ENCODE assay signal across 8 cellular contexts in the genomic region with DNA sequence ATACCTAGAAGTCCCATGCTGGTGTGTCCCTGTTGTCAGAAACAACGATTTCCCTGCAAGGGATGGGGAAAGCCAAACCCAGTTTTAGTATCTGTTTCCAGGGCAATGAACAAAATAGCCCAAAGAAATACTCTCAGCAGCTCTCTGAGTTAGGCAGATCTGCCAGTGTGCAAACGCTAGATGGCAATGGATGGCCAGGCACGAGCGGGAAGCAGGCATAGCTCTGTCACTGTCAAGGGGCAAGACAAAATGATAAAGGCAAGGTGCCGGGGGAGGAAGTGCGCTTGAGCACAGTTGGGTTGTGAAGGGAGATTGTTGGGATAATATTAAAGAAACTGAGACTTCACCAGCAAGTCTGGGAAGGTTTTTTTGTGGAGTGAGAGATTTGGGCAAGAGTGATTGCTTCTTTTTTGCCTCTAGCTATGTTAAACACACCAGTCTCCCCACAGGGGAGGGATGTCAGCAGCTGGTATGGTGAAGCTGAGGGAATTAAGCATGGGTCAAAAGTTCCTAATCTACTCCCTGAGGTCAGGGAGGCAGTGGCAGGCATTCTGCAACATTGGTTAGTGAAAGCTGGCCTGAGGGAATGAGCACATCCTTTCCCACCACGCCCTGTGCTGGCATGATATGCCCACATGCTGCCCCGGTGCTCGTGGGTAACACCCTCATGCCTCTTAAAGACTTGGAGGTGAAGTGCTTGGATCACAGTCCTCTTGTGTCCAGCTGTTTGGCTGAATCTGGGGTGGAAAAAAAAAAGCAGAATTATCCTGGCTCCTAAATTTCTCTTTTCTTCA.
DNase-seq lines count a peak whose midpoint lies in the region; ATAC-seq and TF ChIP-seq lines count a peak whose summit lies in the region.

No MANE protein-coding gene starts in this region.

- no peaks in the 10 kb centered on the region for H3K9me3 ChIP-seq in heart left ventricle
- no peaks in the 10 kb centered on the region for H3K9me3 ChIP-seq in upper lobe of left lung
- no peaks in the 10 kb centered on the region for H3K9me3 ChIP-seq in tibial nerve

- intact Hi-C loops in heart left ventricle (cut with DNase I): loop anchor here in 4 of 10 donors (10.0 kb wide), 1 partner anchor 769 kb away; no protein-coding TSS in a partner anchor

- TF ChIP-seq CTCF in heart left ventricle (IDR thresholded peaks at IDR 0.05) (peak in 10 of 12 donors; percentile 11 to 39 (median 32)), upper lobe of left lung (IDR thresholded peaks at IDR 0.05) (no peak), tibial nerve (IDR thresholded peaks at IDR 0.05) (no peak)

- TF ChIP-seq EP300 in upper lobe of left lung (IDR thresholded peaks at IDR 0.05): no peak
- TF ChIP-seq EP300 in tibial nerve (IDR thresholded peaks at IDR 0.05): no peak

- H3K27me3 ChIP-seq in heart left ventricle: no peaks in the 10 kb centered on the region
- no peaks in the 10 kb centered on the region for H3K27me3 ChIP-seq in upper lobe of left lung
- H3K27me3 ChIP-seq in tibial nerve: no peaks in the 10 kb centered on the region

- H3K4me1 ChIP-seq in heart left ventricle (peaks cover 0 to 4% (median 0%) of the 10 kb centered on the region in 12 donors), upper lobe of left lung (no peaks in the 10 kb centered on the region), tibial nerve (no peaks in the 10 kb centered on the region)

- DNase-seq in NCI-H82 (lab: John Stamatoyannopoulos, UW): peak; percentile 47
- DNase-seq in NCI-H82 treated with DMSO at 0.1 percent for 48 hours (lab: John Stamatoyannopoulos, UW; ENCODE audit: unreplicated experiment): no peak
- DNase-seq in SIG-M5 (lab: John Stamatoyannopoulos, UW): peak; percentile 13
- peak in 2 of 5 donors; percentile 32 to 34 for DNase-seq in heart left ventricle
- DNase-seq in upper lobe of left lung: no peak
- DNase-seq in tibial nerve (ENCODE audit: low spot score in 2 of 2): no peak
- DNase-seq in stimulated activated CD4-positive, alpha-beta T cell treated with anti-CD3 and anti-CD28 coated beads, Interleukin-2, amount 100 ng/mL, for 24 hours: no peak

- ATAC-seq in HG03060 (IDR thresholded peaks at IDR 0.05; ENCODE audit: low read depth, unreplicated experiment): peak; percentile 64
- ATAC-seq in heart left ventricle: peak in 3 of 4 donors; percentile 56 to 78 (median 71)
- no peak for ATAC-seq in upper lobe of left lung (ENCODE audit: low FRiP score in 2 of 2)

- H3K4me3 ChIP-seq in heart left ventricle: no peak overlapping the region
- H3K4me3 ChIP-seq in upper lobe of left lung: no peak overlapping the region
- no peak overlapping the region for H3K4me3 ChIP-seq in tibial nerve

- TF ChIP-seq POLR2A in heart left ventricle (IDR thresholded peaks at IDR 0.05): no peak
- TF ChIP-seq POLR2A in upper lobe of left lung (IDR thresholded peaks at IDR 0.05): no peak
- TF ChIP-seq POLR2A in tibial nerve (IDR thresholded peaks at IDR 0.05): no peak

- 37 to 44% (median 38%) methylated on average over 8 to 9 of the region's 9 CpGs for WGBS in heart left ventricle, 4 donors
- 33 to 40% methylated on average over 9 of the region's 9 CpGs for WGBS in upper lobe of left lung, 2 donors
- 43 to 53% methylated on average over 9 of the region's 9 CpGs for WGBS in tibial nerve, 2 donors

- no peaks in the 10 kb centered on the region for H3K36me3 ChIP-seq in heart left ventricle
- H3K36me3 ChIP-seq in upper lobe of left lung: no peaks in the 10 kb centered on the region
- no peaks in the 10 kb centered on the region for H3K36me3 ChIP-seq in tibial nerve

- H3K27ac ChIP-seq in heart left ventricle: no peak overlapping the region
- no peak overlapping the region for H3K27ac ChIP-seq in upper lobe of left lung
- H3K27ac ChIP-seq in tibial nerve: no peak overlapping the region

Comparison
In these comparisons a context has a peak if more than half of its experiments do, and no peak if none do; other contexts are left out.
1. DNase-seq: peak in NCI-H82 (single experiment) and SIG-M5 (single experiment); none in NCI-H82 treated with DMSO at 0.1 percent for 48 hours (single experiment), upper lobe of left lung (0 of 2), tibial nerve (0 of 2) and stimulated activated CD4-positive, alpha-beta T cell treated with anti-CD3 and anti-CD28 coated beads, Interleukin-2, amount 100 ng/mL, for 24 hours (0 of 2).
2. ATAC-seq: peak in HG03060 (single experiment) and heart left ventricle (3 of 4); none in upper lobe of left lung (0 of 2).
3. CTCF ChIP-seq: peak in heart left ventricle (10 of 12); none in upper lobe of left lung (0 of 6) and tibial nerve (0 of 5).